In genomic region chr18:54161267-54161666, GRCh38 we compare ENCODE assay signal across 21 cellular contexts.
DNase-seq lines count a peak whose midpoint lies in the region; ATAC-seq and TF ChIP-seq lines count a peak whose summit lies in the region.
"Had no signal": no experiment of that assay in that cellular context is flagged by ENCODE, and none has a peak within 500 bp of the region (broad histone marks: within the 10 kb centered on the region; RNA-seq: fewer than 3 reads in every experiment).

No MANE protein-coding gene starts in this region.

- no peak overlapping the region for H3K27ac ChIP-seq in foreskin keratinocyte
- H3K27ac ChIP-seq: 22Rv1, PC-9 had no signal

- H3K4me1 Mint-ChIP-seq in activated CD4-positive, alpha-beta T cell treated with anti-CD3 and anti-CD28 coated beads, Interleukin-2, amount 10 ng/mL, durations not matched to agents 24 days and 14 days, result peaks cover 25% of the 10 kb centered on the region
- peaks cover 8% of the 10 kb centered on the region for H3K4me1 Mint-ChIP-seq in activated CD4-positive, alpha-beta T cell treated with anti-CD3 and anti-CD28 coated beads, Interleukin-2, amount 10 ng/mL, durations not matched to agents 7 days and 5 days
- H3K4me1 Mint-ChIP-seq in activated T-helper 17 cell treated with anti-CD3 and anti-CD28 coated beads, Interleukin-2, amount 50 U/mL, for 72 hours, result peaks cover 12% of the 10 kb centered on the region

- H3K9me3 Mint-ChIP-seq in activated CD4-positive, alpha-beta T cell treated with anti-CD3 and anti-CD28 coated beads, Interleukin-2, amount 10 ng/mL, durations not matched to agents 24 days and 14 days, result peaks cover 3% of the 10 kb centered on the region
- H3K9me3 Mint-ChIP-seq in activated CD4-positive, alpha-beta T cell treated with anti-CD3 and anti-CD28 coated beads, Interleukin-2, amount 10 ng/mL, durations not matched to agents 7 days and 5 days, result no peaks in the 10 kb centered on the region
- no peaks in the 10 kb centered on the region for H3K9me3 Mint-ChIP-seq in activated T-helper 17 cell treated with anti-CD3 and anti-CD28 coated beads, Interleukin-2, amount 50 U/mL, for 72 hours
- H3K9me3 Mint-ChIP-seq: CD4-positive, alpha-beta memory T cell; H9 had no signal

- no peak overlapping the region for H3K27ac Mint-ChIP-seq in activated CD4-positive, alpha-beta T cell treated with anti-CD3 and anti-CD28 coated beads, Interleukin-2, amount 10 ng/mL, durations not matched to agents 24 days and 14 days
- no peak overlapping the region for H3K27ac Mint-ChIP-seq in activated CD4-positive, alpha-beta T cell treated with anti-CD3 and anti-CD28 coated beads, Interleukin-2, amount 10 ng/mL, durations not matched to agents 7 days and 5 days
- peak overlapping the region; percentile 53 for H3K27ac Mint-ChIP-seq in activated T-helper 17 cell treated with anti-CD3 and anti-CD28 coated beads, Interleukin-2, amount 50 U/mL, for 72 hours
- H3K27ac Mint-ChIP-seq: H9 had no signal

- peak; percentile 15 for DNase-seq in activated CD4-positive, alpha-beta T cell treated with anti-CD3 and anti-CD28 coated beads, Interleukin-2, amount 10 ng/mL, durations not matched to agents 24 days and 14 days
- no peak for DNase-seq in activated CD4-positive, alpha-beta T cell treated with anti-CD3 and anti-CD28 coated beads, Interleukin-2, amount 10 ng/mL, durations not matched to agents 7 days and 5 days
- DNase-seq in myocyte (ENCODE audit: low read depth) (peak; percentile 13), cerebellum (ENCODE audit: low spot score) (no peak), foreskin keratinocyte (no peak)
- DNase-seq: Calu3; CD4-positive, alpha-beta memory T cell; H9; KG1; MG63; NCI-H1092; NCI-H146; NCI-H2081; NCI-H510A; NCI-H82; PC-9 had no signal

- H3K27me3 Mint-ChIP-seq in activated CD4-positive, alpha-beta T cell treated with anti-CD3 and anti-CD28 coated beads, Interleukin-2, amount 10 ng/mL, durations not matched to agents 24 days and 14 days, result no peaks in the 10 kb centered on the region
- no peaks in the 10 kb centered on the region for H3K27me3 Mint-ChIP-seq in activated CD4-positive, alpha-beta T cell treated with anti-CD3 and anti-CD28 coated beads, Interleukin-2, amount 10 ng/mL, durations not matched to agents 7 days and 5 days
- H3K27me3 Mint-ChIP-seq in activated T-helper 17 cell treated with anti-CD3 and anti-CD28 coated beads, Interleukin-2, amount 50 U/mL, for 72 hours, result no peaks in the 10 kb centered on the region
- H3K27me3 Mint-ChIP-seq: CD4-positive, alpha-beta memory T cell had no signal

- peaks cover 70% of the 10 kb centered on the region for H3K36me3 Mint-ChIP-seq in activated CD4-positive, alpha-beta T cell treated with anti-CD3 and anti-CD28 coated beads, Interleukin-2, amount 10 ng/mL, durations not matched to agents 24 days and 14 days (ENCODE audit: low read depth)
- peaks cover 64% of the 10 kb centered on the region for H3K36me3 Mint-ChIP-seq in activated CD4-positive, alpha-beta T cell treated with anti-CD3 and anti-CD28 coated beads, Interleukin-2, amount 10 ng/mL, durations not matched to agents 7 days and 5 days (ENCODE audit: low read depth)
- H3K36me3 Mint-ChIP-seq in activated T-helper 17 cell treated with anti-CD3 and anti-CD28 coated beads, Interleukin-2, amount 50 U/mL, for 72 hours (ENCODE audit: low read depth), result peaks cover 100% of the 10 kb centered on the region

- POLR2A ChIA-PET in activated CD4-positive, alpha-beta T cell treated with anti-CD3 and anti-CD28 coated beads, Interleukin-2, amount 10 ng/mL, durations not matched to agents 7 days and 5 days (lab: Charles Lee), result no interaction called here

- intact Hi-C loops in activated CD4-positive, alpha-beta T cell treated with anti-CD3 and anti-CD28 coated beads, Interleukin-2, amount 10 ng/mL, durations not matched to agents 24 days and 14 days (cut with micrococcal nuclease), result no loop called here

- CTCF ChIA-PET in activated CD4-positive, alpha-beta T cell treated with anti-CD3 and anti-CD28 coated beads, Interleukin-2, amount 10 ng/mL, durations not matched to agents 7 days and 5 days (lab: Charles Lee), result interaction anchor here (0.8 to 1.6 kb wide), 3 partner anchors 9 to 12 kb away, joined by 3 to 5 read pairs (median 4); no protein-coding TSS in a partner anchor

- no peaks in the 10 kb centered on the region for H3K27me3 ChIP-seq in foreskin keratinocyte
- H3K27me3 ChIP-seq: MG63, SJSA1 had no signal

- H3K4me1 ChIP-seq in foreskin keratinocyte, result peaks cover 17% of the 10 kb centered on the region

- H3K4me3 Mint-ChIP-seq in activated CD4-positive, alpha-beta T cell treated with anti-CD3 and anti-CD28 coated beads, Interleukin-2, amount 10 ng/mL, durations not matched to agents 24 days and 14 days, result no peak overlapping the region
- H3K4me3 Mint-ChIP-seq in activated CD4-positive, alpha-beta T cell treated with anti-CD3 and anti-CD28 coated beads, Interleukin-2, amount 10 ng/mL, durations not matched to agents 7 days and 5 days, result no peak overlapping the region
- H3K4me3 Mint-ChIP-seq in activated T-helper 17 cell treated with anti-CD3 and anti-CD28 coated beads, Interleukin-2, amount 50 U/mL, for 72 hours, result no peak overlapping the region
- H3K4me3 Mint-ChIP-seq: CD4-positive, alpha-beta memory T cell; H9 had no signal

- TF ChIP-seq CTCF in foreskin keratinocyte (conservative IDR thresholded peaks at IDR 0.05), result no peak

- ATAC-seq in GM18868 (IDR thresholded peaks at IDR 0.05; ENCODE audit: unreplicated experiment) (peak; percentile 45), HG02798 (IDR thresholded peaks at IDR 0.05; ENCODE audit: poor library complexity, unreplicated experiment) (no peak), foreskin keratinocyte (no peak)
- ATAC-seq in activated T-helper 17 cell treated with anti-CD3 and anti-CD28 coated beads, Interleukin-2, amount 50 U/mL, for 72 hours (replicated peaks), result peak; percentile 47

Comparison
In these comparisons a context has a peak if more than half of its experiments do, and no peak if none do; other contexts are left out.
1. DNase-seq: peak in activated CD4-positive, alpha-beta T cell treated with anti-CD3 and anti-CD28 coated beads, Interleukin-2, amount 10 ng/mL, durations not matched to agents 24 days and 14 days (single experiment) and myocyte (single experiment); none in activated CD4-positive, alpha-beta T cell treated with anti-CD3 and anti-CD28 coated beads, Interleukin-2, amount 10 ng/mL, durations not matched to agents 7 days and 5 days (single experiment), cerebellum (single experiment) and foreskin keratinocyte (0 of 2).
2. ATAC-seq: peak in GM18868 (single experiment) and activated T-helper 17 cell treated with anti-CD3 and anti-CD28 coated beads, Interleukin-2, amount 50 U/mL, for 72 hours (single experiment); none in HG02798 (single experiment) and foreskin keratinocyte (single experiment).